In the genomic region with DNA sequence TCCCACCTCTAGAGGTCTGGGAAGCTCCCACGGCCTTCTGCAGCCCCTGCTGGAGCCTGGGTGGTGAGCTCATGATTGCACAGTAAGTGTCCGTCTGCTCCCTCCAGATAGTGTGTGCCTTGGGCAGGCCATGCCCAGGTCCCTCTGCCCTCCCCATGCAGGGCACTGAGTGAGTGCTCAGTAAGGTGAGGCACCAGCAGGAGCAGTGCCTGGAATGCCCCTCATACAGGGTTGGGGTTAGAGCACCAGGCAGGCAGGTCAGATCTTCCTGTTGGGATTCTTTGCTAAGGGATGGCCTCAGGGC, we compare ENCODE assay signal across 20 cellular contexts. TPM values are rescaled to one million over a fixed set of nuclear protein-coding genes. Genes with fewer than 3 reads are reported as not detected.
A peak's percentile ranks its signal among the peaks of the same experiment; 100 is the strongest.
DNase-seq lines count a peak whose midpoint lies in the region; ATAC-seq, FAIRE-seq and TF ChIP-seq lines count a peak whose summit lies in the region.
"Had no signal": no experiment of that assay in that cellular context is flagged by ENCODE, and none has a peak within 500 bp of the region (broad histone marks: within the 10 kb centered on the region; RNA-seq: fewer than 3 reads in every experiment).

No MANE protein-coding gene starts in this region.

- CTCF ChIA-PET in HCT116 (lab: Charles Lee) (interaction anchor here (1.2 kb wide), 1 partner anchor 19 kb away, joined by 3 read pairs; no protein-coding TSS in a partner anchor), K562 (lab: Yijun Ruan, JAX; ENCODE audit: low intra/inter-chr PET ratio) (no interaction called here)

- H3K9ac ChIP-seq in HCT116 (ENCODE audit: low read length) = no peak overlapping the region
- H3K9ac ChIP-seq in K562 (ENCODE audit: insufficient read depth in 1 of 2, low read depth in 2 of 2, low read length in 2 of 2) = peak overlapping the region in 1 of 2 experiments; percentile 62; a peak in 1 of 4 replicates
- H3K9ac ChIP-seq: neural progenitor cell had no signal

- TF ChIP-seq RAD21 in HCT116 (IDR thresholded peaks at IDR 0.05; ENCODE audit: low read depth) = no peak
- no peak for TF ChIP-seq RAD21 in K562 (CRISPR knock-in tag; conservative IDR thresholded peaks at IDR 0.05 in 1 of 2, IDR thresholded peaks at IDR 0.05 in 1 of 2)

- no peak for FAIRE-seq in K562 (lab: Jason Lieb, UNC)
- FAIRE-seq: HTR-8/SVneo had no signal

- H3K9me2 ChIP-seq in HCT116 (ENCODE audit: insufficient read depth) = no peaks in the 10 kb centered on the region

- H3K4me2 ChIP-seq in HCT116 (ENCODE audit: low read length) (no peak overlapping the region), K562 (ENCODE audit: insufficient read depth, low read length) (no peak overlapping the region)
- H3K4me2 ChIP-seq: neural progenitor cell had no signal

- H3K36me3 ChIP-seq in HCT116 (ENCODE audit: control insufficient read depth in 1 of 2, insufficient read depth in 2 of 2, low read length in 2 of 2) (peaks cover 5 to 15% of the 10 kb centered on the region in 2 experiments; a peak in 3 of 4 replicates), K562 (ENCODE audit: control insufficient read depth, insufficient read depth, low read length) (peaks cover 44% of the 10 kb centered on the region; the same call in 1 of the 3 replicates), lower lobe of right lung (peaks cover 6% of the 10 kb centered on the region), vagina (peaks cover 0 to 17% of the 10 kb centered on the region in 2 donors)
- H3K36me3 ChIP-seq: adrenal gland, neural progenitor cell had no signal

- H3K4me1 ChIP-seq in HCT116 (ENCODE audit: control insufficient read depth in 1 of 2, insufficient read depth in 2 of 2, low read length in 2 of 2) (no peaks in the 10 kb centered on the region), K562 (replicated peaks in 1 of 2; ENCODE audit: control insufficient read depth in 2 of 2, insufficient read depth in 2 of 2, low read length in 2 of 2) (peaks cover 0 to 9% of the 10 kb centered on the region in 2 experiments; a peak in 1 of 5 replicates), lower lobe of right lung (peaks cover 14% of the 10 kb centered on the region), vagina (peaks cover 12% of the 10 kb centered on the region)
- H3K4me1 ChIP-seq: neural progenitor cell had no signal

- no peaks in the 10 kb centered on the region for H3K79me2 ChIP-seq in HCT116 (ENCODE audit: insufficient read depth, low read length)
- H3K79me2 ChIP-seq in K562 (ENCODE audit: control insufficient read depth, insufficient read depth, low read length) = no peaks in the 10 kb centered on the region

- in situ Hi-C loops in K562 (cut with MboI) = loop anchor here (25.0 kb wide), 1 partner anchor 318 kb away; no protein-coding TSS in a partner anchor

- TF ChIP-seq POLR2A in HCT116 (IDR thresholded peaks at IDR 0.05; ENCODE audit: borderline replicate concordance, extremely low read depth, insufficient read depth, insufficient read length) = no peak
- no peak for TF ChIP-seq POLR2A in K562 (conservative IDR thresholded peaks at IDR 0.05)
- TF ChIP-seq POLR2A in vagina (IDR thresholded peaks at IDR 0.05) = no peak

- no peaks in the 10 kb centered on the region for H3K9me1 ChIP-seq in K562 (ENCODE audit: control insufficient read depth, insufficient read depth, low read length)

- ATAC-seq in HCT116 (0 out of 2 replicates have a peak, but pooled peaks have one; percentile 18), K562 (peak; percentile 11), lower lobe of right lung (peak; percentile 22 to 40), GM18519 (IDR thresholded peaks at IDR 0.05; ENCODE audit: low FRiP score, unreplicated experiment) (no peak)
- ATAC-seq: activated CD4-positive, CD25-positive, alpha-beta regulatory T cell treated with anti-CD3 and anti-CD28 coated beads, Interleukin-2, amount 50 U/mL, for 24 hours; activated CD8-positive, alpha-beta T cell treated with anti-CD3 and anti-CD28 coated beads for 36 hours had no signal

- intact Hi-C loops in HCT116 (cut with micrococcal nuclease) = no loop called here
- intact Hi-C loops in K562 (cut with micrococcal nuclease) = no loop called here
- intact Hi-C loops in lower lobe of right lung (cut with DNase I) = no loop called here
- intact Hi-C loops in vagina (cut with DNase I) = no loop called here

- no peaks in the 10 kb centered on the region for H3K9me3 ChIP-seq in HCT116 (ENCODE audit: control insufficient read depth in 1 of 2, insufficient read depth in 1 of 2, low read depth in 1 of 2, low read length in 2 of 2)
- no peaks in the 10 kb centered on the region for H3K9me3 ChIP-seq in K562 (replicated peaks; ENCODE audit: control insufficient read depth, insufficient read depth, low read depth, low read length)
- H3K9me3 ChIP-seq in lower lobe of right lung = no peaks in the 10 kb centered on the region
- no peaks in the 10 kb centered on the region for H3K9me3 ChIP-seq in vagina
- H3K9me3 ChIP-seq: adrenal gland, esophagus squamous epithelium had no signal

- H2AFZ ChIP-seq in HCT116 (ENCODE audit: low read depth, low read length, poor library complexity, severe bottlenecking) (no peak overlapping the region), K562 (ENCODE audit: low read depth, low read length) (no peak overlapping the region)
- H2AFZ ChIP-seq: neural progenitor cell had no signal

- no TSS peak for BruUV-seq in HCT116 (replicated peaks; lab: Mats Ljungman, UMichigan)
- no TSS peak for BruUV-seq in K562 (replicated peaks; lab: Mats Ljungman, UMichigan)

- no peaks in the 10 kb centered on the region for H4K20me1 ChIP-seq in HCT116 (ENCODE audit: insufficient read depth)
- peaks cover 3% of the 10 kb centered on the region; the same call in 1 of the 2 replicates for H4K20me1 ChIP-seq in K562 (replicated peaks; ENCODE audit: control insufficient read depth, insufficient read depth, low read length)

- RAD21 ChIA-PET in HCT116 (lab: Charles Lee; ENCODE audit: low non-redundant PET in 1 of 2, low total read pairs in 2 of 2, uncharacterized antibody in 2 of 2, unreplicated experiment in 2 of 2) = no interaction called here

- H3K4me3 ChIP-seq in HCT116 (replicated peaks in 1 of 2; ENCODE audit: low read depth in 1 of 2, low read length in 2 of 2) (no peak overlapping the region), K562 (no peak overlapping the region), lower lobe of right lung (no peak overlapping the region), vagina (no peak overlapping the region)
- H3K4me3 ChIP-seq: adrenal gland, esophagus squamous epithelium, neural progenitor cell had no signal

- 79% methylated on average over 2 of the region's 2 CpGs for WGBS in K562 (ENCODE audit: insufficient coverage, low coverage, missing lambda C conversion rate)

- no peak for DNase-seq in HCT116 (ENCODE audit: low read depth, low spot score)
- DNase-seq in K562 (ENCODE audit: extremely low read depth in 1 of 4, low spot score in 3 of 4) = no peak
- no peak for DNase-seq in lower lobe of right lung
- DNase-seq in stimulated activated CD4-positive, alpha-beta T cell treated with anti-CD3 and anti-CD28 coated beads, Interleukin-1b, Interleukin-23, amount 100 ng/mL, for 48 hours = no peak
- no peak for DNase-seq in NCI-H82 treated with DMSO at 0.1 percent for 48 hours (lab: John Stamatoyannopoulos, UW; ENCODE audit: unreplicated experiment)
- no peak for DNase-seq in vagina (ENCODE audit: extremely low spot score in 2 of 2)
- DNase-seq: activated CD8-positive, alpha-beta T cell treated with anti-CD3 and anti-CD28 coated beads for 36 hours; adrenal gland; effector CD8-positive, alpha-beta T cell; esophagus squamous epithelium; Kasumi-1; NCI-H2081; stimulated activated CD4-positive, alpha-beta T cell treated with anti-CD3 and anti-CD28 coated beads, Interleukin-12 subunit alpha, Interleukin-12 subunit beta, amount 100 ng/mL, for 4 hours; stimulated activated CD8-positive, alpha-beta memory T cell treated with anti-CD3 and anti-CD28 coated beads, Interleukin-4, amount 100 ng/mL, for 48 hours; T-helper 9 cell had no signal

- POLR2A ChIA-PET in HCT116 (lab: Charles Lee) = no interaction called here
- POLR2A ChIA-PET in K562 (lab: Yijun Ruan, JAX) = interaction anchor here (1.0 to 1.7 kb wide), 2 partner anchors 11 to 12 kb away, joined by 3 to 7 read pairs; no protein-coding TSS in a partner anchor

- H3K27ac ChIP-seq in HCT116 (ENCODE audit: low read depth, low read length) (no peak overlapping the region), K562 (ENCODE audit: extremely low read depth, low read depth, low read length) (no peak overlapping the region), lower lobe of right lung (no peak overlapping the region), temporal lobe (ENCODE audit: low read depth, low read length) (peak overlapping the region; percentile 69), vagina (no peak overlapping the region)
- H3K27ac ChIP-seq: adrenal gland, neural progenitor cell had no signal

- TF ChIP-seq CTCF in HCT116 (IDR thresholded peaks at IDR 0.05 in 2 of 3, conservative IDR thresholded peaks at IDR 0.05 in 1 of 3; ENCODE audit: borderline replicate concordance in 1 of 3, insufficient read depth in 1 of 3, low read depth in 2 of 3, low read length in 2 of 3) (no peak), K562 (IDR thresholded peaks at IDR 0.05 in 2 of 3, conservative IDR thresholded peaks at IDR 0.05 in 1 of 3; ENCODE audit: insufficient read depth in 2 of 3, low read depth in 1 of 3, low read length in 3 of 3) (no peak), lower lobe of right lung (IDR thresholded peaks at IDR 0.05) (no peak), vagina (IDR thresholded peaks at IDR 0.05) (no peak)

- no peak for TF ChIP-seq EP300 in K562 (IDR thresholded peaks at IDR 0.05; ENCODE audit: low read length)

- H3K27me3 ChIP-seq in HCT116 (ENCODE audit: insufficient read depth, low read length) (no peaks in the 10 kb centered on the region), K562 (ENCODE audit: control insufficient read depth in 2 of 2, insufficient read depth in 2 of 2, low read length in 2 of 2) (no peaks in the 10 kb centered on the region), lower lobe of right lung (ENCODE audit: low read depth) (no peaks in the 10 kb centered on the region), vagina (no peaks in the 10 kb centered on the region)
- H3K27me3 ChIP-seq: adrenal gland, esophagus squamous epithelium, neural progenitor cell had no signal

RNA-seq across cellular contexts. Expression of a gene that starts 50.3 kb away (rescaled TPM):
- total RNA-seq in HCT116 (2021; ENCODE audit: unreplicated experiment) (101 TPM), K562 (2014; rRNA removed) (59.5 and 68.0 TPM in 2 replicates), K562 (2014; rRNA removed; fragmentation: Illumina TruSeq; extraction: Trizol) (69.0 and 71.1 TPM in 2 replicates), K562 (2015; rRNA removed; fragmentation: Illumina TruSeq; extraction: Trizol) (91.3 and 92.9 TPM in 2 replicates), K562 (2021) (125 and 127 TPM in 2 replicates), lower lobe of right lung (37.3 TPM), temporal lobe (15.7 TPM), vagina (24.8 TPM)
- 66.4 and 80.0 TPM in 2 replicates for polyA plus RNA-seq in HCT116 (2012)
- 165 and 174 TPM in 2 replicates for total RNA-seq in K562 (2011; cell fraction: chromatin; rRNA removed; ENCODE audit: low replicate concordance)
- total RNA-seq in K562 (2011; cell fraction: nucleolus; rRNA removed) = 86.5 and 93.6 TPM in 2 replicates
- 106 and 112 TPM in 2 replicates for total RNA-seq in K562 (2011; cell fraction: nucleoplasm; rRNA removed)
- polyA plus RNA-seq in K562 (2011; rRNA removed) (86.3 and 96.5 TPM in 2 replicates), K562 (2014; fragmentation: Illumina TruSeq; extraction: Trizol) (91.3 and 98.2 TPM in 2 replicates), K562 (2014; fragmentation: Nextera tagmentation; extraction: Ambion mirVana) (100 to 1,000 TPM in 1 of 2 experiments, 10 to 100 TPM in 1; 55.4 to 122 TPM), K562 (2014; rRNA removed) (62.4 and 73.4 TPM in 2 replicates)
- polyA plus RNA-seq in K562 (2011; cell fraction: cytosol; rRNA removed) = 79.8 and 93.3 TPM in 2 replicates
- 120 and 143 TPM in 2 replicates for polyA plus RNA-seq in K562 (2011; cell fraction: nucleus; rRNA removed)
- polyA plus RNA-seq in K562 (2012) = 54.7 and 77.0 TPM in 2 replicates
- polyA minus RNA-seq in K562 (2011; rRNA and poly(A)+ RNA removed) = 131 and 145 TPM in 2 replicates
- 100 and 108 TPM in 2 replicates for polyA minus RNA-seq in K562 (2011; cell fraction: cytosol; rRNA and poly(A)+ RNA removed)
- polyA minus RNA-seq in K562 (2011; cell fraction: nucleus; rRNA and poly(A)+ RNA removed) = 60.0 and 82.5 TPM in 2 replicates
